Comparison of ENCODE assay signal across 27 cellular contexts in the genomic region with DNA sequence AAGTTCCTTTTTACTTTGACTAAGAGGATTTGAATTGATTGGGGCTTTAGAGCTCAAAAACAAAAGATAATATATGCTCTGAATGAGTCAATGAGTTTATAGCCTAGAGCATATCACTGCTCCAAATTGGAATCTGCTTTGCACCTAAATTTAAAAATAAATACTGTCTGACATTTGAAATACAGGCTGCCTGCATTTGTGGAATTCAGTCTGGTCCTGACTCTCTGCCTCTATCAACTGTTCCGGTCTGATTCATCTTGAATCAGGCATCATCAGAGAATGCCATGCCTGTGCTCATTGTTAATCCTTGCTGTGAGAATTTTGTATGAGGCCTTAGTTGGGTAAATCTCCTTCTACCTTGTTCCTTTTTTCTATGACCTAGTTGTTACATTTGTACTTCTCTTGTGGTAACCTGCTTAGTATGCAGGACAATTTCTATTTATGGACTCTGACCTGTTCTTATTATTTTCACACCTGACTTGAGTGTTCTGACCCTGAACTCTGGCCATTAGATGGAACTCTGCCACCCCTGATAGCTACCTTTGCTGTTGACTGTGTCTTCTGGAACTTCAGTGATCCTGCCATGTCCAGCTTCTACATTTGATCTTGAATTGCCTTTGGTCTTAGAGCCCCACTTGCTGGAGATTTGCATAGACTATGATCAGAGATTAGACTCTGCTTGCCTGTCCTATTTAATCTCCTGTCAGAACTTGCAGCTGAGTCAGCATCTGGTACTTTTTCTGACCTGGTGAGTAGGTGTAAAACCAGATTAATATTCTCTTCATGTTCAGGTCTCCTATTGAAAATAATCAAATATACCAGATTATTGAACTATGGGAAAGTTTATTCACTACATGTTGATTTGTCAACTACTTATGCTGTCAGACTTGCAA.
DNase-seq lines count a peak whose midpoint lies in the region; ATAC-seq, FAIRE-seq and TF ChIP-seq lines count a peak whose summit lies in the region.
"Had no signal": no experiment of that assay in that cellular context is flagged by ENCODE, and none has a peak within 500 bp of the region (broad histone marks: within the 10 kb centered on the region; RNA-seq: fewer than 3 reads in every experiment).

No MANE protein-coding gene starts in this region.

- in situ Hi-C loops in HepG2 (cut with HindIII; ENCODE audit: extremely low pct_ligation_motif_present, low pct_unique_long_range_greater_than_20kb): no loop called here

- DNase-seq in HepG2 (ENCODE audit: low spot score) (no peak), right lobe of liver (no peak), RKO (ENCODE audit: low spot score) (peak; percentile 30), posterior cingulate gyrus (no peak), D721Med (ENCODE audit: insufficient read length, low spot score) (no peak), CD1c-positive myeloid dendritic cell (ENCODE audit: extremely low spot score) (no peak), OCI-LY7 (ENCODE audit: low spot score) (no peak)
- DNase-seq: activated CD4-positive, alpha-beta T cell treated with anti-CD3 and anti-CD28 coated beads for 1 hour; activated naive CD4-positive, alpha-beta T cell treated with anti-CD3 and anti-CD28 coated beads, Interleukin-2, amount 10 ng/mL, durations not matched to agents 7 days and 5 days; activated T-cell treated with anti-CD3 and anti-CD28 coated beads, Interleukin-2, amount 50 U/mL, for 4 hours; anterior cingulate cortex; COR-L47; KG1; left cardiac atrium; NCI-H187; NCI-H2227 treated with DMSO at 0.1 percent for 48 hours; NCI-H774; SJCRH30; stimulated activated CD4-positive, alpha-beta T cell treated with anti-CD3 and anti-CD28 coated beads, Interleukin-2, amount 100 ng/mL, for 48 hours; stimulated activated naive CD8-positive, alpha-beta T cell treated with anti-CD3 and anti-CD28 coated beads, Interleukin-15, amount 100 ng/mL, for 72 hours; T-cell had no signal

- no peak overlapping the region for H3K9ac ChIP-seq in HepG2 (ENCODE audit: insufficient read depth, low read depth, low read length)

- H3K4me1 ChIP-seq in HepG2 (ENCODE audit: insufficient read depth, low read length) (no peaks in the 10 kb centered on the region), right lobe of liver (no peaks in the 10 kb centered on the region), OCI-LY7 (ENCODE audit: insufficient read depth, low read length, poor library complexity, severe bottlenecking) (no peaks in the 10 kb centered on the region)
- H3K4me1 ChIP-seq: esophagus muscularis mucosa, SJCRH30, tibial nerve had no signal

- no peak for TF ChIP-seq POLR2A in HepG2 (IDR thresholded peaks at IDR 0.05; ENCODE audit: insufficient read depth in 1 of 2, low read depth in 2 of 2, low read length in 2 of 2)
- TF ChIP-seq POLR2A in right lobe of liver (IDR thresholded peaks at IDR 0.05): no peak

- no peaks in the 10 kb centered on the region for H3K9me2 ChIP-seq in OCI-LY7 (ENCODE audit: insufficient read depth, low read length)

- intact Hi-C loops in HepG2 (cut with micrococcal nuclease; ENCODE audit: unreplicated experiment): no loop called here
- intact Hi-C loops in right lobe of liver (cut with DNase I): no loop called here
- intact Hi-C loops in posterior cingulate gyrus (cut with DNase I): no loop called here
- intact Hi-C loops in OCI-LY7 (cut with micrococcal nuclease; ENCODE audit: unreplicated experiment): no loop called here

- H3K4me2 ChIP-seq in HepG2 (ENCODE audit: low read depth, low read length): no peak overlapping the region
- no peak overlapping the region for H3K4me2 ChIP-seq in OCI-LY7 (ENCODE audit: low read length)

- H3K79me2 ChIP-seq in HepG2 (ENCODE audit: insufficient read depth, low read length) (no peaks in the 10 kb centered on the region), OCI-LY7 (ENCODE audit: insufficient read depth, low read depth, low read length) (no peaks in the 10 kb centered on the region)

- ATAC-seq in HepG2 (no peak), right lobe of liver (no peak), esophagus mucosa (peak; percentile 77)
- ATAC-seq: activated T-cell treated with anti-CD3 and anti-CD28 coated beads, Interleukin-2, amount 50 U/mL, for 4 hours; left cardiac atrium; stimulated activated naive CD8-positive, alpha-beta T cell treated with anti-CD3 and anti-CD28 coated beads, Interleukin-15, amount 100 ng/mL, for 72 hours; T-cell had no signal

- H3K36me3 ChIP-seq in HepG2 (replicated peaks in 1 of 2; ENCODE audit: control insufficient read depth in 1 of 2, insufficient read depth in 2 of 2, low read length in 2 of 2) (no peaks in the 10 kb centered on the region), right lobe of liver (no peaks in the 10 kb centered on the region), OCI-LY7 (ENCODE audit: insufficient read depth, low read length) (no peaks in the 10 kb centered on the region)
- H3K36me3 ChIP-seq: esophagus muscularis mucosa, neutrophil, SJCRH30, tibial nerve had no signal

- TF ChIP-seq EP300 in HepG2 (IDR thresholded peaks at IDR 0.05; ENCODE audit: low read depth in 2 of 2, low read length in 2 of 2): no peak
- no peak for TF ChIP-seq EP300 in HepG2 (CRISPR knock-in tag; IDR thresholded peaks at IDR 0.05; ENCODE audit: borderline replicate concordance)

- 84% methylated on average over 1 of the region's 1 CpG for WGBS in HepG2 (ENCODE audit: low lambda C conversion rate)
- 83% methylated on average over 1 of the region's 1 CpG for WGBS in right lobe of liver (ENCODE audit: insufficient coverage, low coverage, low lambda C conversion rate, missing lambda C conversion rate)

- H3K9me3 ChIP-seq in HepG2 (ENCODE audit: low read length): 0 out of 2 replicates have a peak, but pooled peaks cover 6% of the 10 kb centered on the region
- H3K9me3 ChIP-seq in right lobe of liver: no peaks in the 10 kb centered on the region
- H3K9me3 ChIP-seq in OCI-LY7 (ENCODE audit: low read length): no peaks in the 10 kb centered on the region
- H3K9me3 ChIP-seq: esophagus muscularis mucosa, neutrophil, SJCRH30 had no signal

- no peak overlapping the region for H3K4me3 ChIP-seq in HepG2 (replicated peaks in 1 of 3; ENCODE audit: insufficient read depth in 1 of 3, low read depth in 2 of 3, low read length in 3 of 3)
- H3K4me3 ChIP-seq in right lobe of liver: no peak overlapping the region
- no peak overlapping the region for H3K4me3 ChIP-seq in OCI-LY7 (ENCODE audit: low read depth, low read length, poor library complexity, severe bottlenecking)
- H3K4me3 ChIP-seq: esophagus muscularis mucosa, SJCRH30, tibial nerve had no signal

- POLR2A ChIA-PET in HepG2 (lab: Yijun Ruan, JAX): no interaction called here
- POLR2A ChIA-PET in OCI-LY7 (lab: Charles Lee): interaction anchor here (0.7 kb wide), 1 partner anchor 8 kb away, joined by 3 read pairs; no protein-coding TSS in a partner anchor

- H2AFZ ChIP-seq in HepG2 (ENCODE audit: low read length) (no peak overlapping the region), OCI-LY7 (ENCODE audit: low read length) (no peak overlapping the region)

- no peaks in the 10 kb centered on the region; a peak in 1 of 5 replicates for H3K27me3 ChIP-seq in HepG2 (ENCODE audit: control insufficient read depth in 1 of 2, insufficient read depth in 2 of 2, low read length in 2 of 2)
- no peaks in the 10 kb centered on the region for H3K27me3 ChIP-seq in right lobe of liver
- H3K27me3 ChIP-seq: esophagus muscularis mucosa, neutrophil, SJCRH30, tibial nerve had no signal

- CTCF ChIA-PET in HepG2 (lab: Yijun Ruan, JAX; ENCODE audit: low intra/inter-chr PET ratio, low total read pairs) (no interaction called here), OCI-LY7 (lab: Charles Lee; ENCODE audit: unreplicated experiment) (no interaction called here)

- H4K20me1 ChIP-seq in HepG2 (ENCODE audit: insufficient read depth, low read length) (no peaks in the 10 kb centered on the region), OCI-LY7 (ENCODE audit: insufficient read depth, low read length) (no peaks in the 10 kb centered on the region)

- BruUV-seq in HepG2 (replicated peaks; lab: Mats Ljungman, UMichigan) (no TSS peak), OCI-LY7 (replicated peaks; lab: Mats Ljungman, UMichigan) (no TSS peak)

- FAIRE-seq in HepG2 (lab: Jason Lieb, UNC) (no peak), D721Med (lab: Jason Lieb, UNC) (no peak)
- FAIRE-seq: A204.1, H1 had no signal

- no peak for TF ChIP-seq RAD21 in HepG2 (CRISPR knock-in tag; IDR thresholded peaks at IDR 0.05)

- H3K27ac ChIP-seq in HepG2 (ENCODE audit: extremely low read length, insufficient read depth, low read length) (no peak overlapping the region), right lobe of liver (no peak overlapping the region), OCI-LY7 (ENCODE audit: low read depth, low read length, poor library complexity, severe bottlenecking) (no peak overlapping the region)
- H3K27ac ChIP-seq: esophagus muscularis mucosa, neutrophil, SJCRH30, tibial nerve had no signal

- TF ChIP-seq CTCF in HepG2 (CRISPR knock-in tag; IDR thresholded peaks at IDR 0.05): no peak
- TF ChIP-seq CTCF in right lobe of liver (IDR thresholded peaks at IDR 0.05): no peak
- no peak for TF ChIP-seq CTCF in D721Med (IDR thresholded peaks at IDR 0.05; ENCODE audit: insufficient read depth, missing control alignments)
- TF ChIP-seq CTCF in OCI-LY7 (conservative IDR thresholded peaks at IDR 0.05; ENCODE audit: low read length): no peak

TF ChIP-seq in HepG2, 621 proteins besides CTCF, POLR2A, EP300 and RAD21:
- TF ChIP-seq, protein P1, sequence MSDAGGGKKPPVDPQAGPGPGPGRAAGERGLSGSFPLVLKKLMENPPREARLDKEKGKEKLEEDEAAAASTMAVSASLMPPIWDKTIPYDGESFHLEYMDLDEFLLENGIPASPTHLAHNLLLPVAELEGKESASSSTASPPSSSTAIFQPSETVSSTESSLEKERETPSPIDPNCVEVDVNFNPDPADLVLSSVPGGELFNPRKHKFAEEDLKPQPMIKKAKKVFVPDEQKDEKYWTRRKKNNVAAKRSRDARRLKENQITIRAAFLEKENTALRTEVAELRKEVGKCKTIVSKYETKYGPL (CRISPR knock-in tag; IDR thresholded peaks at IDR 0.05): no peak
- TF ChIP-seq MAFF (IDR thresholded peaks at IDR 0.05; ENCODE audit: low read depth, low read length): peak; percentile 67
- peak in 1 of 2 experiments; percentile 82; a peak in 3 of 4 replicates for TF ChIP-seq MAFK (conservative IDR thresholded peaks at IDR 0.05 in 1 of 2, IDR thresholded peaks at IDR 0.05 in 1 of 2; ENCODE audit: low read length in 2 of 2)
